ENCODE assay signal across 8 cellular contexts in the genomic region with DNA sequence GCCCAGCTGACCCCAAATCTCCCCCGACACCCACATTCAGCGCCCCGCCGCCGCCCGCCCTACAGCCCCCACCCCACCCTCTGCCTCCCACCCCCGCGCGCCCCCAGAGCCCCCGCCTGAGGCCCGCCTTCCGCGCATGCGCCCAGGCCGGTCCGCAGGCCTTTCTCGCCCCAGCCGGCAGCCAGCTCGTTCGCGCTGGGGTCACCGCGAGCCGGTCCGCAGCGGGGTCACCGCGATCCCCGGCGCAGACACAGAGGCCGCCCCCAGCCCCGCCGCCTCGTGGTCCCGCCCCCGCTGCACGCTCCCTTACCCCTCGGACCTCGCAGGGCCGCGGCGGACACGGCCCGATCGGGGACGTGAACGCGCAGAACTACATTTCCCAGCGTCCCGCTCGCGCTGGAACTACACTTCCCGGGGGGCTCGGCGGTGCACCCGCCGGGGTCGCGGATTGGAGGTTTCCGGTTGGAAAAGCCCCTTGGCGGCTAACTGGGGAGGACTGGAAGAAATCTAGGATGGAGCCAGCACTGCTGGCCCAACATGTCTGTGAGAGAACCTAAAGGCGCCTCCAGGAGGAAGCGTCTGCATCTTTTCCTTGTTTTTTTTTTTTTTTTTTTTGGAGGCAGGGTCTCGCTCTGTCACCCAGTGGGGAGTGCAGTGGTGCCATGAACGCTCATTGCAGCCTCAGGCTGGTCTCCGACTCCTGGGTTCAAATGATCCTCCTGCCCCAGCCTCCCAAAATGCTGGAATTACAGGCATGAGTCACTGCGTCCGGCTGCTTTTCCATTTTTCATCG. TPM values are rescaled to one million over a fixed set of nuclear protein-coding genes. Genes with fewer than 3 reads are reported as not detected.
DNase-seq lines count a peak whose midpoint lies in the region; ATAC-seq, FAIRE-seq and TF ChIP-seq lines count a peak whose summit lies in the region.

A gene (minus strand): TSS at position 374 of the 793 bp plus-strand sequence. CDS start 10,671 bp downstream, outside the sequence.

- no peaks in the 10 kb centered on the region for H4K20me1 ChIP-seq in HepG2 (ENCODE audit: insufficient read depth, low read length)

- ATAC-seq in GM18873 (IDR thresholded peaks at IDR 0.05; ENCODE audit: low FRiP score, unreplicated experiment) (peak; percentile 83), HG03139 (IDR thresholded peaks at IDR 0.05; ENCODE audit: unreplicated experiment) (peak; percentile 85), HepG2 (peak; percentile 89)

- H3K4me2 ChIP-seq in HepG2 (ENCODE audit: low read depth, low read length) = peak within 1 kb of the TSS; percentile 98

- WGBS in HepG2 (ENCODE audit: low lambda C conversion rate) = 24% methylated on average over 9 of the region's 69 CpGs

- peak within 1 kb of the TSS; percentile 85 for H3K9ac ChIP-seq in HepG2 (ENCODE audit: insufficient read depth, low read depth, low read length)

- DNase-seq in AG08396 (ENCODE audit: low spot score) (peak; percentile 96), NCI-H446 (lab: John Stamatoyannopoulos, UW) (peak; percentile 66 to 92), HepG2 (ENCODE audit: low spot score) (peak; percentile 79)
- peak; percentile 70 to 79 for DNase-seq in activated CD4-positive, alpha-beta T cell treated with anti-CD3 and anti-CD28 coated beads, Interleukin-2, amount 50 U/mL, for 24 hours (ENCODE audit: low read depth in 1 of 2, low spot score in 1 of 2)
- peak; percentile 76 for DNase-seq in stimulated activated CD4-positive, alpha-beta T cell treated with anti-CD3 and anti-CD28 coated beads, Interleukin-2, amount 100 ng/mL, for 4 hours (ENCODE audit: low read depth)

- POLR2A ChIA-PET in HepG2 (lab: Yijun Ruan, JAX) = interaction anchor here (1.1 to 2.2 kb wide), 2 partner anchors 30 to 124 kb away, joined by 7 to 9 read pairs; a partner anchor contains a TSS

- H2AFZ ChIP-seq in HepG2 (ENCODE audit: low read length) = peak within 1 kb of the TSS; percentile 78

- no peak; a peak in 2 of 4 replicates for TF ChIP-seq POLR2A in HepG2 (IDR thresholded peaks at IDR 0.05; ENCODE audit: insufficient read depth in 1 of 2, low read depth in 2 of 2, low read length in 2 of 2)

- peak within 1 kb of the TSS; percentile 93 for H3K27ac ChIP-seq in HepG2 (ENCODE audit: extremely low read length, insufficient read depth, low read length)

- H3K27me3 ChIP-seq in HepG2 (ENCODE audit: control insufficient read depth in 1 of 2, insufficient read depth in 2 of 2, low read length in 2 of 2) = no peaks in the 10 kb centered on the region; a peak in 1 of 5 replicates

- H3K4me3 Mint-ChIP-seq in dendritic cell treated with granulocyte-macrophage colony-stimulating factor and Interleukin-4, amounts not matched to agents 40 ng/mL and 50 ng/mL, for 4 days = peak within 1 kb of the TSS; percentile 86

- peaks cover 0 to 5% of the 10 kb centered on the region in 2 experiments; a peak in 1 of 5 replicates for H3K36me3 ChIP-seq in HepG2 (replicated peaks in 1 of 2; ENCODE audit: control insufficient read depth in 1 of 2, insufficient read depth in 2 of 2, low read length in 2 of 2)

- TF ChIP-seq CTCF in HepG2 (CRISPR knock-in tag; IDR thresholded peaks at IDR 0.05) = 0 out of 2 replicates have a peak, but pooled peaks have one; percentile 9

- peak within 1 kb of the TSS; percentile 88 for H3K27ac Mint-ChIP-seq in dendritic cell treated with granulocyte-macrophage colony-stimulating factor and Interleukin-4, amounts not matched to agents 40 ng/mL and 50 ng/mL, for 4 days

- H3K36me3 Mint-ChIP-seq in dendritic cell treated with granulocyte-macrophage colony-stimulating factor and Interleukin-4, amounts not matched to agents 40 ng/mL and 50 ng/mL, for 4 days (ENCODE audit: low read depth) = peaks cover 25% of the 10 kb centered on the region

- no peak for TF ChIP-seq EP300 in HepG2 (IDR thresholded peaks at IDR 0.05; ENCODE audit: low read depth in 2 of 2, low read length in 2 of 2)
- TF ChIP-seq EP300 in HepG2 (CRISPR knock-in tag; IDR thresholded peaks at IDR 0.05; ENCODE audit: borderline replicate concordance) = no peak

- H3K9me3 ChIP-seq in HepG2 (ENCODE audit: low read length) = peaks cover 36% of the 10 kb centered on the region

- H3K4me3 ChIP-seq in HepG2 (replicated peaks in 1 of 3; ENCODE audit: insufficient read depth in 1 of 3, low read depth in 2 of 3, low read length in 3 of 3) = peak within 1 kb of the TSS; percentile 73 to 82 (median 78)

- BruUV-seq in HepG2 (replicated peaks; lab: Mats Ljungman, UMichigan) = no TSS peak

- TF ChIP-seq RAD21 in HepG2 (CRISPR knock-in tag; IDR thresholded peaks at IDR 0.05) = no peak

- intact Hi-C loops in dendritic cell treated with granulocyte-macrophage colony-stimulating factor and Interleukin-4, amounts not matched to agents 40 ng/mL and 50 ng/mL, for 4 days (cut with micrococcal nuclease) = loop anchor here (1.0 kb wide), 1 partner anchor 124 kb away; a partner anchor contains a TSS
- intact Hi-C loops in HepG2 (cut with micrococcal nuclease; ENCODE audit: unreplicated experiment) = no loop called here

- H3K9me3 Mint-ChIP-seq in dendritic cell treated with granulocyte-macrophage colony-stimulating factor and Interleukin-4, amounts not matched to agents 40 ng/mL and 50 ng/mL, for 4 days = peaks cover 21% of the 10 kb centered on the region

- peaks cover 12% of the 10 kb centered on the region for H3K4me1 ChIP-seq in HepG2 (ENCODE audit: insufficient read depth, low read length)

- CTCF ChIA-PET in HepG2 (lab: Yijun Ruan, JAX; ENCODE audit: low intra/inter-chr PET ratio, low total read pairs) = no interaction called here

- H3K4me1 Mint-ChIP-seq in dendritic cell treated with granulocyte-macrophage colony-stimulating factor and Interleukin-4, amounts not matched to agents 40 ng/mL and 50 ng/mL, for 4 days (ENCODE audit: low read depth) = peaks cover 17% of the 10 kb centered on the region

- FAIRE-seq in HepG2 (lab: Jason Lieb, UNC) = no peak

- H3K79me2 ChIP-seq in HepG2 (ENCODE audit: insufficient read depth, low read length) = peaks cover 8% of the 10 kb centered on the region

- no peaks in the 10 kb centered on the region for H3K27me3 Mint-ChIP-seq in dendritic cell treated with granulocyte-macrophage colony-stimulating factor and Interleukin-4, amounts not matched to agents 40 ng/mL and 50 ng/mL, for 4 days

- in situ Hi-C loops in HepG2 (cut with HindIII; ENCODE audit: extremely low pct_ligation_motif_present, low pct_unique_long_range_greater_than_20kb) = no loop called here

TF ChIP-seq in HepG2, 621 proteins besides CTCF, POLR2A, EP300 and RAD21 (continues in another document):
- TF ChIP-seq ZNF547 (CRISPR knock-in tag; IDR thresholded peaks at IDR 0.05) (0 out of 2 replicates have a peak, but pooled peaks have one; percentile 55), ZNF317 (CRISPR knock-in tag; IDR thresholded peaks at IDR 0.05) (0 out of 2 replicates have a peak, but pooled peaks have one; percentile 13), SRSF1 (optimal IDR thresholded peaks at IDR 0.05; ENCODE audit: low read depth, low read length) (no peak), CBX5 (CRISPR knock-in tag; IDR thresholded peaks at IDR 0.05; ENCODE audit: borderline replicate concordance) (0 out of 2 replicates have a peak, but pooled peaks have one; percentile 49), NFYC (CRISPR knock-in tag; IDR thresholded peaks at IDR 0.05) (peak; percentile 70), PRPF4 (IDR thresholded peaks at IDR 0.05; ENCODE audit: low read depth, low read length, poor library complexity, severe bottlenecking) (no peak), FOSL1 (CRISPR knock-in tag; IDR thresholded peaks at IDR 0.05; ENCODE audit: borderline replicate concordance) (no peak), ZNF672 (CRISPR knock-in tag; IDR thresholded peaks at IDR 0.05) (no peak), ZSCAN20 (CRISPR knock-in tag; IDR thresholded peaks at IDR 0.05; ENCODE audit: borderline replicate concordance) (no peak), ZNF335 (CRISPR knock-in tag; IDR thresholded peaks at IDR 0.05) (peak; percentile 94), ZNF292 (CRISPR knock-in tag; IDR thresholded peaks at IDR 0.05; ENCODE audit: borderline replicate concordance, low read depth) (no peak)
- TF ChIP-seq, protein P1, sequence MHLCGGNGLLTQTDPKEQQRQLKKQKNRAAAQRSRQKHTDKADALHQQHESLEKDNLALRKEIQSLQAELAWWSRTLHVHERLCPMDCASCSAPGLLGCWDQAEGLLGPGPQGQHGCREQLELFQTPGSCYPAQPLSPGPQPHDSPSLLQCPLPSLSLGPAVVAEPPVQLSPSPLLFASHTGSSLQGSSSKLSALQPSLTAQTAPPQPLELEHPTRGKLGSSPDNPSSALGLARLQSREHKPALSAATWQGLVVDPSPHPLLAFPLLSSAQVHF (CRISPR knock-in tag; IDR thresholded peaks at IDR 0.05) = 0 out of 2 replicates have a peak, but pooled peaks have one; percentile 56

RNA-seq across cellular contexts. Expression of the gene that starts here (rescaled TPM):
- total RNA-seq in HepG2 (2016; rRNA removed; fragmentation: Illumina TruSeq; extraction: Trizol) = 6.8 and 8.8 TPM in 2 replicates
- total RNA-seq in HepG2 (2016; cell fraction: cytosol; rRNA removed; fragmentation: Illumina TruSeq; extraction: Trizol; ENCODE audit: low read depth) = 2.6 and 3.0 TPM in 2 replicates
- 6.9 and 7.4 TPM in 2 replicates for total RNA-seq in HepG2 (2016; cell fraction: insoluble cytoplasmic fraction; rRNA removed; fragmentation: Illumina TruSeq; extraction: Trizol)
- total RNA-seq in HepG2 (2016; cell fraction: membrane; rRNA removed; fragmentation: Illumina TruSeq; extraction: Trizol) = 1.9 and 3.0 TPM in 2 replicates
- total RNA-seq in HepG2 (2016; cell fraction: nucleus; rRNA removed; fragmentation: Illumina TruSeq; extraction: Trizol) = 16.0 and 16.5 TPM in 2 replicates
- 6.1 and 6.7 TPM in 2 replicates for polyA plus RNA-seq in HepG2 (2011; rRNA removed)
- polyA plus RNA-seq in HepG2 (2011; cell fraction: cytosol; rRNA removed) = 1.1 and 1.6 TPM in 2 replicates
- 13.3 and 15.0 TPM in 2 replicates for polyA plus RNA-seq in HepG2 (2011; cell fraction: nucleus; rRNA removed)
- 5.1 and 5.2 TPM in 2 replicates for polyA plus RNA-seq in HepG2 (2012)
- 0.75 and 1.0 TPM in 2 replicates for polyA plus RNA-seq in HepG2 (2016; cell fraction: cytosol; fragmentation: Illumina TruSeq; extraction: Trizol; ENCODE audit: low read depth)
- 4.7 and 5.1 TPM in 2 replicates for polyA plus RNA-seq in HepG2 (2016; cell fraction: insoluble cytoplasmic fraction; fragmentation: Illumina TruSeq; extraction: Trizol; ENCODE audit: low read depth)
- 0.47 and 0.76 TPM in 2 replicates for polyA plus RNA-seq in HepG2 (2016; cell fraction: membrane; fragmentation: Illumina TruSeq; extraction: Trizol; ENCODE audit: low read depth)
- polyA plus RNA-seq in HepG2 (2016; cell fraction: nucleus; fragmentation: Illumina TruSeq; extraction: Trizol; ENCODE audit: insufficient read depth, low read depth) = 21.1 and 27.9 TPM in 2 replicates
- 3.3 and 5.8 TPM in 2 replicates for polyA minus RNA-seq in HepG2 (2011; rRNA and poly(A)+ RNA removed; ENCODE audit: low replicate concordance)
- 1.8 and 2.7 TPM in 2 replicates for polyA minus RNA-seq in HepG2 (2011; cell fraction: cytosol; rRNA and poly(A)+ RNA removed)
- polyA minus RNA-seq in HepG2 (2011; cell fraction: nucleus; rRNA and poly(A)+ RNA removed) = 24.7 and 26.6 TPM in 2 replicates

Comparison
In these comparisons a context has a peak if more than half of its experiments do, and no peak if none do; other contexts are left out.
1. Peak in every context shown above with its lines: DNase-seq, ATAC-seq, H3K4me3 ChIP-seq and H3K27ac ChIP-seq.